Comparison of ENCODE assay signal across 20 cellular contexts in the genomic region with DNA sequence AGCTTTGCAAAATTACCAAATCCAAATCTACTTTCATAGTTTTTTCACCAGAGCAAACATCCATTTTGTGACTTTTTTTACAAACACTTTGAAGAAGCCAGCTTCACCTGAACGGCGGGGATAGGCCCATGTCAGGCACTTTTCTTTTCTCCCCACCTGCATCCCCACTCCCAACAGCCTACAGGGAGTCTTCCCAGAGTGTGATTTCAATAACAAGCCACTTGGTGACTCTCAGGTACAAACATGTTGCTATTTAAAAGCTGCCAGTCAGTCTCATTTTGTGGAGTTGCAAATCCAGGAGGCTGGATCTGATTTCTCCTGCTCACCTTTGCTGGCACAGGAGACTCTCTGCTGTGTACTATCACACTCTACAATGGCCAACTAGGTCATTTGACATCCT.
DNase-seq lines count a peak whose midpoint lies in the region.
"Had no signal": no experiment of that assay in that cellular context is flagged by ENCODE, and none has a peak within 500 bp of the region (broad histone marks: within the 10 kb centered on the region; RNA-seq: fewer than 3 reads in every experiment).

No MANE protein-coding gene starts in this region.

- no peak overlapping the region for H3K4me3 ChIP-seq in H7 (ENCODE audit: insufficient read depth, low read depth, low read length)

- H3K27me3 ChIP-seq in H7 (ENCODE audit: control insufficient read depth, insufficient read depth, low read length), result no peaks in the 10 kb centered on the region

- no peaks in the 10 kb centered on the region for H3K36me3 ChIP-seq in H7 (replicated peaks; ENCODE audit: control insufficient read depth, insufficient read depth, low read length)

- peak; percentile 14 for DNase-seq in NCI-H2107 treated with DMSO at 0.1 percent for 48 hours (lab: John Stamatoyannopoulos, UW; ENCODE audit: unreplicated experiment)
- no peak for DNase-seq in NCI-H2107 (lab: John Stamatoyannopoulos, UW)
- DNase-seq in H7, result peak; percentile 54
- peak; percentile 72 for DNase-seq in NCI-H2171 treated with DMSO at 0.1 percent for 48 hours (lab: John Stamatoyannopoulos, UW)
- peak; percentile 25 for DNase-seq in iPS DF 19.7 (ENCODE audit: low read depth, low spot score)
- no peak for DNase-seq in EL
- no peak for DNase-seq in activated CD4-positive, alpha-beta T cell treated with anti-CD3 and anti-CD28 coated beads, Interleukin-2, amount 50 U/mL, for 48 hours
- no peak for DNase-seq in NCI-H446 (lab: John Stamatoyannopoulos, UW)
- DNase-seq: 8988T; CD4-positive, CD25-positive, alpha-beta regulatory T cell; COR-L47; DMS 273 treated with DMSO at 0.1 percent for 48 hours; GF-D8; NCI-H1092 treated with DMSO at 0.1 percent for 48 hours; NCI-H146; NCI-H2029 treated with DMSO at 0.1 percent for 48 hours; NCI-H345; NCI-H526 treated with DMSO at 0.1 percent for 48 hours; SHP77 treated with DMSO at 0.1 percent for 48 hours; SK-N-SH had no signal

Comparison
In these comparisons a context has a peak if more than half of its experiments do, and no peak if none do; other contexts are left out.
1. DNase-seq: peak in NCI-H2107 treated with DMSO at 0.1 percent for 48 hours (single experiment), H7 (single experiment), NCI-H2171 treated with DMSO at 0.1 percent for 48 hours (single experiment) and iPS DF 19.7 (single experiment); none in NCI-H2107 (single experiment), EL (single experiment), activated CD4-positive, alpha-beta T cell treated with anti-CD3 and anti-CD28 coated beads, Interleukin-2, amount 50 U/mL, for 48 hours (0 of 2) and NCI-H446 (0 of 2).